In the genomic region with DNA sequence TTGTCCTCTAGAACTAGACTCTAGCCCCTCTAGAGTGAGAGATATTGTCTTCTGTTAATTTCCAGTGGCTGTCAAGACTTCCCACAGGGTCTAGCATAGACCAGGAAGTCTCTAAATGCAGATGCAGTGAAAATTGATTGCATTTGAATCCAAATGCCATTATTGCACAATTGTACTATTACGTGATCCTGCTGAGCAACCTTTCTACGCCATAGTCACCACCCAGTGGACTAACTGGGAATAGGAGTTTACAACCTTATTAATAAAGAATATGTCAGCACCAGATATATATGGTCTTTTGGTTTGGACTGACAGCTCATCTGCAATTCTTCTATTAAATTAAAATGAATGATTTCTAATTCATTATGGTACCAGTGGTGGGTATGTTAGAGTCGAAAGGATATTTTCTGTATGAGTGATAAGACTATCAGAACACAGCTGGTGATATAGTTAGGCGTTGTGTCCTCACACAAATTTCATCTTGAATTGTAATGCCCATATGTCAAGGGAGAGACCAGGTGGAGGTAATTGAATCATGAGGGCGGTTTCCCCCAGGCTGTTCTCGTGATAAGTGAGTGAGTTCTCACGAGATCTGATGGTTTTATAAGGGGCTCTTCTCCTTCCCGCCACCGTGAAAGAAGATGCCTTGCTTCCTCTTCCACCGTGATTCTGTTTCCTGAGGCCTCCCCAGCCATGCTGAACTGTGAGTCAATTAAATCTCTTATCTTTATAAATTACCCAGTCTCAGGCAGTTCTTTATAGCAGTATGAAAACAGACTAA, we compare ENCODE assay signal across 11 cellular contexts.
DNase-seq lines count a peak whose midpoint lies in the region; ATAC-seq and TF ChIP-seq lines count a peak whose summit lies in the region.
"Had no signal": no experiment of that assay in that cellular context is flagged by ENCODE, and none has a peak within 500 bp of the region (broad histone marks: within the 10 kb centered on the region; RNA-seq: fewer than 3 reads in every experiment).

No MANE protein-coding gene starts in this region.

- H3K27ac ChIP-seq in RWPE1: no peak overlapping the region
- H3K27ac ChIP-seq: cardiac muscle cell, left ventricle myocardium inferior had no signal

- TF ChIP-seq CTCF in RWPE1 (conservative IDR thresholded peaks at IDR 0.05; ENCODE audit: low read depth): 0 out of 2 replicates have a peak, but pooled peaks have one; percentile 15

- DNase-seq in DMS53 (lab: John Stamatoyannopoulos, UW) (peak; percentile 68), RWPE1 (ENCODE audit: low spot score) (peak; percentile 36), kidney tubule cell (ENCODE audit: low spot score) (peak; percentile 7), nucleus accumbens (lab: John Stamatoyannopoulos, UW) (no peak), AG08395 (ENCODE audit: low spot score) (no peak), NCI-H2029 (lab: John Stamatoyannopoulos, UW) (no peak)
- DNase-seq in Jurkat, Clone E6-1 (ENCODE audit: low read depth, low spot score): peak; percentile 18
- DNase-seq: left ventricle myocardium inferior, NCI-H226 had no signal

- CTCF ChIA-PET in RWPE1 (lab: Yijun Ruan, JAX): interaction anchor here (0.6 kb wide), 1 partner anchor 219 kb away, joined by 3 read pairs; no protein-coding TSS in a partner anchor

- H3K4me3 ChIP-seq in Jurkat, Clone E6-1 (ENCODE audit: low read length): no peak overlapping the region
- H3K4me3 ChIP-seq: cardiac muscle cell, left ventricle myocardium inferior had no signal

- ATAC-seq in GM19455 (IDR thresholded peaks at IDR 0.05; ENCODE audit: unreplicated experiment): no peak

- POLR2A ChIA-PET in RWPE1 (lab: Yijun Ruan, JAX; ENCODE audit: low non-redundant PET): no interaction called here

Comparison
In these comparisons a context has a peak if more than half of its experiments do, and no peak if none do; other contexts are left out.
1. DNase-seq: peak in DMS53 (single experiment), Jurkat, Clone E6-1 (single experiment), RWPE1 (single experiment) and kidney tubule cell (single experiment); none in nucleus accumbens (0 of 56), AG08395 (single experiment) and NCI-H2029 (single experiment).